Comparison of ENCODE assay signal across 20 cellular contexts in genomic region chr1:243792891-243793290, GRCh38. TPM values are rescaled to one million over a fixed set of nuclear protein-coding genes. Genes with fewer than 3 reads are reported as not detected.
A peak's percentile ranks its signal among the peaks of the same experiment; 100 is the strongest.
DNase-seq lines count a peak whose midpoint lies in the region; ATAC-seq and TF ChIP-seq lines count a peak whose summit lies in the region.
"Had no signal": no experiment of that assay in that cellular context is flagged by ENCODE, and none has a peak within 500 bp of the region (broad histone marks: within the 10 kb centered on the region; RNA-seq: fewer than 3 reads in every experiment).

No MANE protein-coding gene starts in this region.

- H3K27me3 ChIP-seq in endodermal cell (ENCODE audit: control insufficient read depth, insufficient read depth, low read length, poor library complexity, severe bottlenecking), result no peaks in the 10 kb centered on the region
- H3K27me3 ChIP-seq in upper lobe of right lung, result no peaks in the 10 kb centered on the region

- no peak overlapping the region for H3K9ac ChIP-seq in endodermal cell (ENCODE audit: extremely low read depth, low read length, poor library complexity, severe bottlenecking)

- ATAC-seq in T-helper 17 cell (no peak), upper lobe of right lung (no peak)

- no peak for DNase-seq in T-helper 17 cell
- DNase-seq in endodermal cell, result no peak
- DNase-seq in neural crest cell (ENCODE audit: low read depth, low spot score), result no peak
- DNase-seq in upper lobe of right lung, result no peak
- no peak for DNase-seq in midbrain (lab: John Stamatoyannopoulos, UW)
- DNase-seq in NCI-H524 treated with DMSO at 0.1 percent for 48 hours (lab: John Stamatoyannopoulos, UW), result no peak
- no peak for DNase-seq in RKO (ENCODE audit: low spot score)
- DNase-seq: activated CD8-positive, alpha-beta memory T cell treated with anti-CD3 and anti-CD28 coated beads, Interleukin-2, amount 50 U/mL, for 48 hours; activated gamma-delta T cell treated with Interleukin-2 at 50 U/mL for 16 hours; AML-193; amniotic stem cell; central memory CD4-positive, alpha-beta T cell; effector CD4-positive, alpha-beta T cell; head of caudate nucleus; Karpas-422; NCI-H1105; NCI-H526 treated with DMSO at 0.1 percent for 48 hours; nephron progenitor cell; stimulated activated CD4-positive, alpha-beta T cell treated with anti-CD3 and anti-CD28 coated beads, Interleukin-12 subunit alpha, Interleukin-12 subunit beta, amount 100 ng/mL, for 4 hours had no signal

- WGBS in endodermal cell (ENCODE audit: insufficient coverage in 1 of 2, insufficient read length in 1 of 2), 2 experiments, result 75 to 81% methylated on average over 2 to 3 of the region's 3 CpGs

- no peaks in the 10 kb centered on the region for H3K27me3 Mint-ChIP-seq in T-helper 17 cell
- no peaks in the 10 kb centered on the region for H3K27me3 Mint-ChIP-seq in endodermal cell (ENCODE audit: insufficient read depth)
- no peaks in the 10 kb centered on the region for H3K27me3 Mint-ChIP-seq in neural crest cell (ENCODE audit: low read depth)

- H3K27ac ChIP-seq in endodermal cell (ENCODE audit: low read depth, low read length) (no peak overlapping the region), upper lobe of right lung (peak overlapping the region; percentile 38)

- peaks cover 5% of the 10 kb centered on the region for H3K36me3 ChIP-seq in endodermal cell (ENCODE audit: control insufficient read depth, insufficient read depth, low read length)
- H3K36me3 ChIP-seq in upper lobe of right lung, result no peaks in the 10 kb centered on the region

- intact Hi-C loops in upper lobe of right lung (cut with DNase I), result no loop called here

- H3K9me3 ChIP-seq in T-helper 17 cell (ENCODE audit: control insufficient read depth, low read length, poor library complexity, severe bottlenecking), result no peaks in the 10 kb centered on the region
- no peaks in the 10 kb centered on the region for H3K9me3 ChIP-seq in endodermal cell (ENCODE audit: control insufficient read depth, low read length)
- H3K9me3 ChIP-seq in upper lobe of right lung, result no peaks in the 10 kb centered on the region

- no peak overlapping the region for H3K4me3 ChIP-seq in endodermal cell (ENCODE audit: low read length)
- H3K4me3 ChIP-seq in upper lobe of right lung, result no peak overlapping the region
- H3K4me3 ChIP-seq: lung had no signal

- H3K4me1 ChIP-seq in endodermal cell (ENCODE audit: control insufficient read depth, insufficient read depth, low read length) (no peaks in the 10 kb centered on the region), upper lobe of right lung (peaks cover 25% of the 10 kb centered on the region)

- H3K4me3 Mint-ChIP-seq in T-helper 17 cell (no peak overlapping the region), endodermal cell (no peak overlapping the region), neural crest cell (no peak overlapping the region)
- H3K4me3 Mint-ChIP-seq: nephron progenitor cell had no signal

- TF ChIP-seq CTCF in endodermal cell (conservative IDR thresholded peaks at IDR 0.05) (no peak), neural crest cell (conservative IDR thresholded peaks at IDR 0.05) (no peak), upper lobe of right lung (IDR thresholded peaks at IDR 0.05) (no peak)

- H3K9me3 Mint-ChIP-seq in endodermal cell, result no peaks in the 10 kb centered on the region
- no peaks in the 10 kb centered on the region for H3K9me3 Mint-ChIP-seq in neural crest cell

- peaks cover 42% of the 10 kb centered on the region for H3K4me1 Mint-ChIP-seq in T-helper 17 cell
- peaks cover 8% of the 10 kb centered on the region for H3K4me1 Mint-ChIP-seq in endodermal cell
- peaks cover 22% of the 10 kb centered on the region for H3K4me1 Mint-ChIP-seq in neural crest cell

- H3K27ac Mint-ChIP-seq in T-helper 17 cell (peak overlapping the region; percentile 69), endodermal cell (peak overlapping the region; percentile 75), neural crest cell (ENCODE audit: unreplicated experiment) (peak overlapping the region; percentile 58)
- H3K27ac Mint-ChIP-seq: nephron progenitor cell had no signal

- H3K36me3 Mint-ChIP-seq in T-helper 17 cell (ENCODE audit: low read depth), result peaks cover 3% of the 10 kb centered on the region
- peaks cover 8% of the 10 kb centered on the region for H3K36me3 Mint-ChIP-seq in endodermal cell (ENCODE audit: low read depth)
- H3K36me3 Mint-ChIP-seq in neural crest cell (ENCODE audit: low read depth), result peaks cover 14% of the 10 kb centered on the region

RNA-seq across cellular contexts. Expression of gene AKT3, which starts 57.2 kb away (rescaled TPM):
- total RNA-seq in T-helper 17 cell (100 to 1,000 TPM in 1 of 2 donors, 10 to 100 TPM in 1; 96.0 to 103 TPM), endodermal cell (10 to 100 TPM; 38.2 to 49.1 TPM), neural crest cell (38.2 and 41.3 TPM in 2 replicates), upper lobe of right lung (64.6 TPM)
- 57.5 TPM for polyA plus RNA-seq in endodermal cell (2013, experiment 1 of 2)
- 55.3 TPM for polyA plus RNA-seq in endodermal cell (2013, experiment 2 of 2)
